In the genomic region with DNA sequence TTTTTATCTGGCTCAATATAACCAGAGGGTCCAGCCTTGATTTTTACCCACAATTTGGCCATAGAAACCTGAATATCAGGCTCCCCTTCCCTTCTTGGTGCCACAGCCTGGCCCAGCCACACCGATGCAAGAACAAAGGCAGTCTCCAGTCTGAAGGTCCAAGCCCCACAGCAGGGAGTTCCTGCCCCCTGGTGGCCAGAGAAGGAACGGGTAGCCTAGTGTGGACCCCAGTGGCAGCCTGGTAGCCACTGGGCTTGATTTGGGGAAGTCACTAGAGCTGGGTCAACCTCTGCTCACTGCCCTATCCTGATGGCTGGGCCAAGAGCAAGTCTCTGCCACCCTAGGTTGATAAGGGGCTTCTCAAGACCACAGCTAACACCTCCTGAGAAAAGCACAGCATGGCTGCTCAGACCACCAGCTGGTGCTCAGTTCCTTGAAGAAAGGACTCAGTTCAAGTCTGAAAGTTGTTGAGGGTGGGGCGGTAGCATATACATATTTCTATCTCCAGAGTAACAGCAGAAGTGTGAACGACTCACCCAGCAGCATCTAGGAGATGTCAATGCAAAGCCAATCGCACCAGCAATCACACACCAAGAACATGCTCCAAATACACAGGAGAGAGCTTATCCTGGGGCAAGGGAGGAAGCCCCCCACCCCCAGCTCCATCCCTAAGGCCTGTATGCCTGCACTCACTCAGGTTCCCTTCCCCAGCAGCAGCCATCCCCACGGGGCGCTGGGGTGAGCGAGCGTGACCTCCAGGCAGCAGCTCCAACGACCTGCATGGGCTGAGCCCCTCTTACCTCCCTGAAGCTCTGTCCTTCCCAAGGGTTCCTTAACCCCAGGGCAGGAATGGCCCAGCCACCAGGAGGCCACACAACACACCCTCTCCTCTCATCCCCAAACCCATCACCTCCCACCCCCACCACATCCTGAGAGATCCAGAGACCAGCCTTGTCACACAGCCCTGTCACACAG, we compare ENCODE assay signal across 8 cellular contexts. TPM values are rescaled to one million over a fixed set of nuclear protein-coding genes. Genes with fewer than 3 reads are reported as not detected.
DNase-seq lines count a peak whose midpoint lies in the region; ATAC-seq lines count a peak whose summit lies in the region.

No MANE protein-coding gene starts in this region.

- DNase-seq in COR-L47 (lab: John Stamatoyannopoulos, UW) (peak; percentile 40), H4 (ENCODE audit: low spot score) (peak; percentile 47), NCI-H2227 treated with DMSO at 0.1 percent for 48 hours (lab: John Stamatoyannopoulos, UW) (peak; percentile 36), cerebellar cortex (ENCODE audit: low spot score) (peak; percentile 82), kidney glomerular epithelial cell (lab: John Stamatoyannopoulos, UW) (peak; percentile 58)
- DNase-seq in activated CD4-positive, alpha-beta T cell treated with anti-CD3 and anti-CD28 coated beads for 1 hour: peak; percentile 75
- peak; percentile 90 to 91 for DNase-seq in stimulated activated CD4-positive, alpha-beta T cell treated with anti-CD3 and anti-CD28 coated beads, Interleukin-2, amount 100 ng/mL, for 24 hours

- no peak for ATAC-seq in GM19324 (IDR thresholded peaks at IDR 0.05; ENCODE audit: low FRiP score, unreplicated experiment)

RNA-seq across cellular contexts. Expression of a gene that starts 7.6 kb away (rescaled TPM):
- 4.8 and 5.2 TPM in 2 replicates for total RNA-seq in H4 (2014; rRNA removed; shearing (Covaris generic))

RNA-seq across cellular contexts. Expression of a gene that starts 14.6 kb away (rescaled TPM):
- total RNA-seq in H4 (2014; rRNA removed; shearing (Covaris generic)): 0.29 and 0.56 TPM in 2 replicates

RNA-seq across cellular contexts. Expression of a gene that starts 45.0 kb away (rescaled TPM):
- total RNA-seq in H4 (2014; rRNA removed; shearing (Covaris generic)): 100 and 108 TPM in 2 replicates

RNA-seq across cellular contexts. Expression of a gene that starts 46.1 kb away (rescaled TPM):
- total RNA-seq in H4 (2014; rRNA removed; shearing (Covaris generic)): 6.8 and 7.0 TPM in 2 replicates

Comparison
In these comparisons a context has a peak if more than half of its experiments do, and no peak if none do; other contexts are left out.
1. DNase-seq: peak in every context shown above with its lines; median percentile 90 in stimulated activated CD4-positive, alpha-beta T cell treated with anti-CD3 and anti-CD28 coated beads, Interleukin-2, amount 100 ng/mL, for 24 hours; 82 in cerebellar cortex; 75 in activated CD4-positive, alpha-beta T cell treated with anti-CD3 and anti-CD28 coated beads for 1 hour; 58 in kidney glomerular epithelial cell; 47 in H4; 40 in COR-L47; 36 in NCI-H2227 treated with DMSO at 0.1 percent for 48 hours.